In the genomic region with DNA sequence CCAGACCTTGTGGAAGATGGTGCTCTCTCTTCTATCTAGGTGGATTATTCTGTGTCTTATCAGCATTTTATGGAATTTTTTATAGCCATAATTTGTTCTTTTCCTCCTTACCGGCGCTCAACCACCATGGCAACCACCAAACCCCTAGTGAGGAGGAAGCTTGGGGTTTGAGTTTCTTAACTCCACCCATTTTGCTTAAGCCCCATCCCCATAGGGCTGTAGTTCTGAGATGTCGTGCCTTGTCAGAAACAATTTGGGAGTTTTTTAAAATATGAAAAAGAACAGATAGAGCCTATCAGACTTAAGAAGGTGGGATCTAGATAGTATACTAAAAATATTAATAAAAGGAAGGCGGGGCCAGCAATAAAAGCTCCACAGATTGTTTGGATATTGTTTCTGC, we compare ENCODE assay signal across 6 cellular contexts. TPM values are rescaled to one million over a fixed set of nuclear protein-coding genes. Genes with fewer than 3 reads are reported as not detected.
A peak's percentile ranks its signal among the peaks of the same experiment; 100 is the strongest.
DNase-seq lines count a peak whose midpoint lies in the region; ATAC-seq and TF ChIP-seq lines count a peak whose summit lies in the region.

No MANE protein-coding gene starts in this region.

- no peaks in the 10 kb centered on the region for H3K27me3 ChIP-seq in PC-9 (ENCODE audit: insufficient read depth, low read depth)
- H3K27me3 ChIP-seq in esophagus muscularis mucosa, result no peaks in the 10 kb centered on the region

- CTCF ChIA-PET in PC-9 (lab: Charles Lee), result interaction anchor here (1.0 to 1.3 kb wide), 2 partner anchors 11 to 21 kb away, joined by 3 to 4 read pairs; partner anchors contain the start of gene HLA-DMA

- WGBS in esophagus muscularis mucosa, result 1% methylated on average over 4 of the region's 4 CpGs

- H3K9me2 ChIP-seq in PC-9 (ENCODE audit: insufficient read depth), result no peaks in the 10 kb centered on the region

- no peak for ATAC-seq in HG02759 (IDR thresholded peaks at IDR 0.05; ENCODE audit: unreplicated experiment)

- TF ChIP-seq POLR2A in esophagus muscularis mucosa (IDR thresholded peaks at IDR 0.05; ENCODE audit: low read depth), result no peak

- intact Hi-C loops in PC-9 (cut with micrococcal nuclease; ENCODE audit: unreplicated experiment), result loop anchor here (10.0 kb wide), 2 partner anchors 779 to 1149 kb away; partner anchors contain the start of genes GPSM3, HSPA1B and PBX2
- intact Hi-C loops in esophagus muscularis mucosa (cut with DNase I), result no loop called here

- BruUV-seq in PC-9 (replicated peaks; lab: Mats Ljungman, UMichigan), result no TSS peak

- TF ChIP-seq CTCF in PC-9 (conservative IDR thresholded peaks at IDR 0.05) (no peak), esophagus muscularis mucosa (IDR thresholded peaks at IDR 0.05) (no peak)

- no peak overlapping the region for H2AFZ ChIP-seq in PC-9

- DNase-seq in PC-9 (peak in 1 of 2 experiments; percentile 15), esophagus muscularis mucosa (ENCODE audit: extremely low spot score) (peak; percentile 45), HuH-7 (ENCODE audit: low spot score) (no peak)
- DNase-seq in stimulated activated naive CD4-positive, alpha-beta T cell treated with Interleukin-2 at 50 U/mL for 16 hours (lab: John Stamatoyannopoulos, UW), result peak; percentile 2

- H3K4me3 ChIP-seq in GM08714 (ENCODE audit: low read length) (peak overlapping the region; percentile 99), PC-9 (peak overlapping the region; percentile 89), esophagus muscularis mucosa (peak overlapping the region; percentile 59 to 87 (median 76))

- no peak for TF ChIP-seq EP300 in esophagus muscularis mucosa (IDR thresholded peaks at IDR 0.05)

- H3K4me1 ChIP-seq in PC-9 (replicated peaks; ENCODE audit: insufficient read depth) (peaks cover 20% of the 10 kb centered on the region), esophagus muscularis mucosa (peaks cover 33 to 49% (median 48%) of the 10 kb centered on the region in 4 donors)

- H3F3A ChIP-seq in PC-9 (ENCODE audit: insufficient read depth, low read depth), result peaks cover 89% of the 10 kb centered on the region

- POLR2A ChIA-PET in PC-9 (lab: Charles Lee; ENCODE audit: unreplicated experiment), result interaction anchor here (0.7 to 1.1 kb wide), 5 partner anchors 10 to 486 kb away, joined by 3 to 9 read pairs (median 6); partner anchors contain the start of genes PSMB9 and TAP2

- H3K4me2 ChIP-seq in PC-9, result peak overlapping the region; percentile 95

- H3K27ac ChIP-seq in PC-9, result no peak overlapping the region
- H3K27ac ChIP-seq in esophagus muscularis mucosa (replicated peaks in 1 of 4), result peak overlapping the region; percentile 97 to 100 (median 99)

- peaks cover 67% of the 10 kb centered on the region for H4K20me1 ChIP-seq in PC-9 (ENCODE audit: insufficient read depth)

- H3K36me3 ChIP-seq in PC-9 (ENCODE audit: low read depth) (peaks cover 67% of the 10 kb centered on the region), esophagus muscularis mucosa (peaks cover 42 to 68% (median 58%) of the 10 kb centered on the region in 4 donors)

- H3K79me2 ChIP-seq in PC-9 (ENCODE audit: low read depth), result peaks cover 85% of the 10 kb centered on the region

- H3K9me3 ChIP-seq in PC-9 (ENCODE audit: insufficient read depth, low read depth) (no peaks in the 10 kb centered on the region), esophagus muscularis mucosa (no peaks in the 10 kb centered on the region)

RNA-seq across cellular contexts. Expression of gene BRD2, which starts 5.5 kb away (rescaled TPM):
- total RNA-seq in PC-9 (2021) (130 and 157 TPM in 2 replicates), esophagus muscularis mucosa (100 to 1,000 TPM; 107 to 148 (median 118) TPM)

RNA-seq across cellular contexts. Expression of gene HLA-DMA, which starts 21.0 kb away (rescaled TPM):
- total RNA-seq in PC-9 (2021), result 18.3 and 22.1 TPM in 2 replicates
- 10 to 100 TPM; 17.2 to 26.0 (median 21.6) TPM for total RNA-seq in esophagus muscularis mucosa

RNA-seq across cellular contexts. Expression of gene HLA-DMB, which starts 33.1 kb away (rescaled TPM):
- total RNA-seq in PC-9 (2021), result 0.73 and 1.1 TPM in 2 replicates
- total RNA-seq in esophagus muscularis mucosa, result 10 to 100 TPM in 2 of 4 donors, 1 to 10 TPM in 2; 8.0 to 17.2 (median 11.0) TPM

RNA-seq across cellular contexts. Expression of gene HLA-DOA, which starts 35.5 kb away (rescaled TPM):
- total RNA-seq in PC-9 (2021) (not detected in 2 replicates), esophagus muscularis mucosa (10 to 100 TPM in 2 of 4 donors, 1 to 10 TPM in 2; 3.8 to 11.5 (median 8.3) TPM)
